Comparison of ENCODE assay signal across 30 cellular contexts in genomic region chr6:31419842-31420241, GRCh38. TPM values are rescaled to one million over a fixed set of nuclear protein-coding genes. Genes with fewer than 3 reads are reported as not detected.
DNase-seq lines count a peak whose midpoint lies in the region; ATAC-seq, FAIRE-seq and TF ChIP-seq lines count a peak whose summit lies in the region.
"Had no signal": no experiment of that assay in that cellular context is flagged by ENCODE, and none has a peak within 500 bp of the region (broad histone marks: within the 10 kb centered on the region; RNA-seq: fewer than 3 reads in every experiment).

No MANE protein-coding gene starts in this region.

- intact Hi-C loops in MCF 10A (cut with micrococcal nuclease), result no loop called here
- intact Hi-C loops in breast epithelium (cut with DNase I; ENCODE audit: low total_unique reads), result no loop called here
- intact Hi-C loops in GM12878 (cut with micrococcal nuclease; ENCODE audit: unreplicated experiment), result no loop called here
- intact Hi-C loops in vagina (cut with DNase I), result no loop called here

- POLR2A ChIA-PET in MCF 10A (lab: Yijun Ruan, JAX) (interaction anchor here (1.0 to 1.7 kb wide), 3 partner anchors 12 to 17 kb away, joined by 3 to 6 read pairs (median 5); no protein-coding TSS in a partner anchor), GM12878 (lab: Charles Lee) (no interaction called here)

- TF ChIP-seq POLR2A in breast epithelium (IDR thresholded peaks at IDR 0.05), result no peak
- no peak for TF ChIP-seq POLR2A in GM12878 (IDR thresholded peaks at IDR 0.05; ENCODE audit: low read depth, low read length)
- TF ChIP-seq POLR2A in vagina (IDR thresholded peaks at IDR 0.05), result no peak

- H3K27ac ChIP-seq in breast epithelium (no peak overlapping the region), GM12878 (ENCODE audit: control insufficient read depth, insufficient read depth) (no peak overlapping the region), vagina (no peak overlapping the region)
- H3K27ac ChIP-seq: adrenal gland, gastroesophageal sphincter, parathyroid adenoma, right atrium auricular region, thoracic aorta had no signal

- BruUV-seq in MCF 10A (replicated peaks; lab: Mats Ljungman, UMichigan) (no TSS peak), GM12878 (replicated peaks; lab: Mats Ljungman, UMichigan) (no TSS peak)

- H3K27me3 ChIP-seq in breast epithelium, result no peaks in the 10 kb centered on the region
- H3K27me3 ChIP-seq in GM12878 (replicated peaks in 1 of 2; ENCODE audit: control insufficient read depth in 2 of 2, insufficient read depth in 2 of 2, low read length in 1 of 2), result no peaks in the 10 kb centered on the region
- H3K27me3 ChIP-seq in vagina, result no peaks in the 10 kb centered on the region
- H3K27me3 ChIP-seq: adrenal gland, gastroesophageal sphincter, right atrium auricular region had no signal

- in situ Hi-C loops in GM12878 (cut with MboI), result no loop called here

- peaks cover 7% of the 10 kb centered on the region for H3K9me3 Mint-ChIP-seq in MCF 10A (ENCODE audit: unreplicated experiment)
- peaks cover 5% of the 10 kb centered on the region for H3K9me3 Mint-ChIP-seq in T-helper 2 cell treated with Interferon-gamma antibody and Interleukin-4, amounts not matched to agents 5 μg/mL and 100 μg/mL, for 36 hours
- H3K9me3 Mint-ChIP-seq in activated naive CD4-positive, alpha-beta T cell treated with anti-CD3 and anti-CD28 coated beads, Interleukin-2, amount 10 ng/mL, durations not matched to agents 7 days and 5 days, result peaks cover 3% of the 10 kb centered on the region
- H3K9me3 Mint-ChIP-seq: GM23338 had no signal

- no peak overlapping the region for H3K9ac ChIP-seq in GM12878 (ENCODE audit: control insufficient read depth, insufficient read depth, low read length)
- H3K9ac ChIP-seq: parathyroid adenoma had no signal

- peaks cover 25% of the 10 kb centered on the region for H3K36me3 Mint-ChIP-seq in MCF 10A (ENCODE audit: insufficient read depth, unreplicated experiment)
- H3K36me3 Mint-ChIP-seq in T-helper 2 cell treated with Interferon-gamma antibody and Interleukin-4, amounts not matched to agents 5 μg/mL and 100 μg/mL, for 36 hours (ENCODE audit: low read depth), result peaks cover 19% of the 10 kb centered on the region
- peaks cover 22% of the 10 kb centered on the region for H3K36me3 Mint-ChIP-seq in activated naive CD4-positive, alpha-beta T cell treated with anti-CD3 and anti-CD28 coated beads, Interleukin-2, amount 10 ng/mL, durations not matched to agents 7 days and 5 days

- RAD21 ChIA-PET in GM12878 (lab: Charles Lee; ENCODE audit: unreplicated experiment), result interaction anchor here (0.6 to 1.3 kb wide), 2 partner anchors 21 to 23 kb away, joined by 3 read pairs; no protein-coding TSS in a partner anchor

- H3K4me1 Mint-ChIP-seq in MCF 10A (ENCODE audit: insufficient read depth, unreplicated experiment), result peaks cover 12% of the 10 kb centered on the region
- no peaks in the 10 kb centered on the region for H3K4me1 Mint-ChIP-seq in T-helper 2 cell treated with Interferon-gamma antibody and Interleukin-4, amounts not matched to agents 5 μg/mL and 100 μg/mL, for 36 hours (ENCODE audit: low read depth)
- H3K4me1 Mint-ChIP-seq in activated naive CD4-positive, alpha-beta T cell treated with anti-CD3 and anti-CD28 coated beads, Interleukin-2, amount 10 ng/mL, durations not matched to agents 7 days and 5 days, result no peaks in the 10 kb centered on the region
- H3K4me1 Mint-ChIP-seq: CD14-positive monocyte; GM23338; stimulated activated naive CD8-positive, alpha-beta T cell treated with anti-CD3 and anti-CD28 coated beads, Interleukin-15, amount 100 ng/mL, for 72 hours had no signal

- H3K4me3 Mint-ChIP-seq in MCF 10A (ENCODE audit: unreplicated experiment), result no peak overlapping the region
- H3K4me3 Mint-ChIP-seq in T-helper 2 cell treated with Interferon-gamma antibody and Interleukin-4, amounts not matched to agents 5 μg/mL and 100 μg/mL, for 36 hours, result no peak overlapping the region
- H3K4me3 Mint-ChIP-seq in activated naive CD4-positive, alpha-beta T cell treated with anti-CD3 and anti-CD28 coated beads, Interleukin-2, amount 10 ng/mL, durations not matched to agents 7 days and 5 days, result no peak overlapping the region
- H3K4me3 Mint-ChIP-seq: activated CD4-positive, alpha-beta memory T cell treated with anti-CD3 and anti-CD28 coated beads for 36 hours; CD14-positive monocyte; GM23338; stimulated activated naive CD8-positive, alpha-beta T cell treated with anti-CD3 and anti-CD28 coated beads, Interleukin-15, amount 100 ng/mL, for 72 hours had no signal

- CTCF ChIA-PET in MCF 10A (lab: Yijun Ruan, JAX) (no interaction called here), GM12878 (lab: Yijun Ruan, JAX) (no interaction called here)
- CTCF ChIA-PET in activated naive CD4-positive, alpha-beta T cell treated with anti-CD3 and anti-CD28 coated beads, Interleukin-2, amount 10 ng/mL, durations not matched to agents 7 days and 5 days (lab: Charles Lee), result interaction anchor here (0.9 to 2.0 kb wide), 2 partner anchors 11 to 23 kb away, joined by 3 to 4 read pairs; no protein-coding TSS in a partner anchor

- TF ChIP-seq CTCF in MCF 10A (IDR thresholded peaks at IDR 0.05; ENCODE audit: unreplicated experiment), result no peak
- TF ChIP-seq CTCF in breast epithelium (IDR thresholded peaks at IDR 0.05), result no peak
- no peak for TF ChIP-seq CTCF in GM12878 (IDR thresholded peaks at IDR 0.05 in 2 of 3, conservative IDR thresholded peaks at IDR 0.05 in 1 of 3; ENCODE audit: control insufficient read depth in 2 of 3, extremely low read depth in 1 of 3, insufficient read depth in 1 of 3, low read depth in 3 of 3, low read length in 3 of 3)
- no peak for TF ChIP-seq CTCF in vagina (IDR thresholded peaks at IDR 0.05)

- SMC1A ChIA-PET in GM12878 (lab: Charles Lee; ENCODE audit: uncharacterized antibody, unreplicated experiment), result no interaction called here

- DNase-seq in MCF 10A (ENCODE audit: unreplicated experiment) (peak; percentile 58), breast epithelium (ENCODE audit: low spot score in 2 of 2) (no peak), GM12878 (ENCODE audit: low read depth, low spot score) (no peak), kidney tubule cell (ENCODE audit: low spot score) (peak; percentile 20), vagina (ENCODE audit: extremely low spot score in 2 of 2) (peak; percentile 46 to 69), NCI-H2171 treated with DMSO at 0.1 percent for 48 hours (lab: John Stamatoyannopoulos, UW) (no peak)
- DNase-seq in T-helper 2 cell treated with Interferon-gamma antibody and Interleukin-4, amounts not matched to agents 5 μg/mL and 100 μg/mL, for 36 hours (ENCODE audit: low spot score), result no peak
- no peak for DNase-seq in activated naive CD4-positive, alpha-beta T cell treated with anti-CD3 and anti-CD28 coated beads, Interleukin-2, amount 10 ng/mL, durations not matched to agents 7 days and 5 days
- DNase-seq: activated CD4-positive, alpha-beta memory T cell treated with anti-CD3 and anti-CD28 coated beads for 36 hours; activated CD8-positive, alpha-beta memory T cell treated with anti-CD3 and anti-CD28 coated beads, Interleukin-2, amount 50 U/mL, for 4 hours; activated naive CD4-positive, alpha-beta T cell; adrenal gland; hippocampal formation; KBM-7; mammary epithelial cell; MM.1S; NCI-H2107; NCI-H446 treated with DMSO at 0.1 percent for 48 hours; NCI-H774; stimulated activated CD4-positive, alpha-beta T cell treated with anti-CD3 and anti-CD28 coated beads, Interleukin-1b, Interleukin-23, amount 100 ng/mL, for 48 hours; stimulated activated naive CD8-positive, alpha-beta T cell treated with anti-CD3 and anti-CD28 coated beads, Interleukin-15, amount 100 ng/mL, for 72 hours had no signal

- FAIRE-seq in GM12878 (lab: Jason Lieb, UNC), result no peak
- FAIRE-seq: A204.1, urothelium cell line had no signal

- H3K27ac Mint-ChIP-seq in MCF 10A (ENCODE audit: low read depth, unreplicated experiment), result no peak overlapping the region
- no peak overlapping the region for H3K27ac Mint-ChIP-seq in T-helper 2 cell treated with Interferon-gamma antibody and Interleukin-4, amounts not matched to agents 5 μg/mL and 100 μg/mL, for 36 hours
- no peak overlapping the region for H3K27ac Mint-ChIP-seq in activated naive CD4-positive, alpha-beta T cell treated with anti-CD3 and anti-CD28 coated beads, Interleukin-2, amount 10 ng/mL, durations not matched to agents 7 days and 5 days
- H3K27ac Mint-ChIP-seq: activated CD4-positive, alpha-beta memory T cell treated with anti-CD3 and anti-CD28 coated beads for 36 hours; CD14-positive monocyte; GM23338; stimulated activated naive CD8-positive, alpha-beta T cell treated with anti-CD3 and anti-CD28 coated beads, Interleukin-15, amount 100 ng/mL, for 72 hours had no signal

- no peak overlapping the region for H3K4me2 ChIP-seq in GM12878 (ENCODE audit: control insufficient read depth, insufficient read depth)
- H3K4me2 ChIP-seq: GM23338 had no signal

- no peaks in the 10 kb centered on the region for H3K9me3 ChIP-seq in breast epithelium
- H3K9me3 ChIP-seq in GM12878 (replicated peaks; ENCODE audit: control insufficient read depth, insufficient read depth, low read length), result no peaks in the 10 kb centered on the region; the same call in 2 of the 3 replicates
- no peaks in the 10 kb centered on the region for H3K9me3 ChIP-seq in vagina
- H3K9me3 ChIP-seq: adrenal gland, gastroesophageal sphincter, right atrium auricular region, thoracic aorta had no signal

- no peak overlapping the region for H2AFZ ChIP-seq in GM12878 (ENCODE audit: control insufficient read depth, low read depth, low read length)
- H2AFZ ChIP-seq: GM23338, parathyroid adenoma had no signal

- H3K4me3 ChIP-seq in breast epithelium, result no peak overlapping the region
- H3K4me3 ChIP-seq in GM12878, result no peak overlapping the region
- no peak overlapping the region for H3K4me3 ChIP-seq in vagina
- H3K4me3 ChIP-seq: adrenal gland, gastroesophageal sphincter, GM23338, right atrium auricular region, thoracic aorta had no signal

- WGBS in GM12878 (ENCODE audit: insufficient coverage, insufficient replicate concordance, low lambda C conversion rate, missing lambda C conversion rate), result 5% methylated on average over 2 of the region's 2 CpGs

- ATAC-seq in GM12878, result peak; percentile 33; the same call in 2 of the 3 replicates
- ATAC-seq: activated CD4-positive, CD25-positive, alpha-beta regulatory T cell treated with anti-CD3 and anti-CD28 coated beads, Interleukin-2, amount 50 U/mL, for 24 hours; gastroesophageal sphincter; GM23338; stimulated activated naive CD8-positive, alpha-beta T cell treated with anti-CD3 and anti-CD28 coated beads, Interleukin-15, amount 100 ng/mL, for 72 hours had no signal

- H4K20me1 ChIP-seq in GM12878 (ENCODE audit: control insufficient read depth, insufficient read depth), result no peaks in the 10 kb centered on the region

- no peaks in the 10 kb centered on the region for H3K27me3 Mint-ChIP-seq in MCF 10A (ENCODE audit: insufficient read depth, unreplicated experiment)
- peaks cover 13% of the 10 kb centered on the region for H3K27me3 Mint-ChIP-seq in T-helper 2 cell treated with Interferon-gamma antibody and Interleukin-4, amounts not matched to agents 5 μg/mL and 100 μg/mL, for 36 hours (ENCODE audit: low read depth)
- H3K27me3 Mint-ChIP-seq in activated naive CD4-positive, alpha-beta T cell treated with anti-CD3 and anti-CD28 coated beads, Interleukin-2, amount 10 ng/mL, durations not matched to agents 7 days and 5 days, result peaks cover 16% of the 10 kb centered on the region
- H3K27me3 Mint-ChIP-seq: activated CD4-positive, alpha-beta memory T cell treated with anti-CD3 and anti-CD28 coated beads for 36 hours; stimulated activated naive CD8-positive, alpha-beta T cell treated with anti-CD3 and anti-CD28 coated beads, Interleukin-15, amount 100 ng/mL, for 72 hours had no signal

- no peaks in the 10 kb centered on the region for H3K79me2 ChIP-seq in GM12878 (ENCODE audit: control insufficient read depth, insufficient read depth, low read length)
- H3K79me2 ChIP-seq: parathyroid adenoma had no signal

- TF ChIP-seq RAD21 in GM12878 (IDR thresholded peaks at IDR 0.05; ENCODE audit: insufficient read depth, low read depth, low read length), result no peak

- H3K4me1 ChIP-seq in breast epithelium (no peaks in the 10 kb centered on the region), GM12878 (ENCODE audit: control insufficient read depth, insufficient read depth, low read length) (no peaks in the 10 kb centered on the region), vagina (no peaks in the 10 kb centered on the region)
- H3K4me1 ChIP-seq: adrenal gland, gastroesophageal sphincter, parathyroid adenoma, right atrium auricular region had no signal

- H3K36me3 ChIP-seq in breast epithelium, result no peaks in the 10 kb centered on the region
- peaks cover 1 to 6% of the 10 kb centered on the region in 2 experiments; a peak in 3 of 4 replicates for H3K36me3 ChIP-seq in GM12878 (ENCODE audit: control insufficient read depth in 2 of 2, insufficient read depth in 2 of 2, low read length in 1 of 2)
- H3K36me3 ChIP-seq in vagina, result peaks cover 0 to 19% of the 10 kb centered on the region in 2 donors

- TF ChIP-seq EP300 in GM12878 (IDR thresholded peaks at IDR 0.05; ENCODE audit: borderline replicate concordance in 1 of 2, control insufficient read depth in 1 of 2, low read depth in 2 of 2, low read length in 2 of 2), result no peak

RNA-seq across cellular contexts. Expression of gene MICA, which starts 16.4 kb away (rescaled TPM):
- total RNA-seq in MCF 10A (2022) (17.9 and 18.0 TPM in 2 replicates), breast epithelium (10 to 100 TPM; 14.9 to 28.1 (median 23.6) TPM), GM12878 (2014; rRNA removed) (8.1 and 9.0 TPM in 2 replicates), GM12878 (2014; rRNA removed; fragmentation: Illumina TruSeq; extraction: Trizol) (6.8 and 7.9 TPM in 2 replicates), GM12878 (2021) (7.1 and 7.6 TPM in 2 replicates), vagina (19.9 TPM)
- 4.9 and 6.3 TPM in 2 replicates for total RNA-seq in GM12878 (2013; cell fraction: nucleolus; rRNA removed)
- 4.6 TPM for polyA plus RNA-seq in GM12878 (2011; ENCODE audit: low read depth)
- polyA plus RNA-seq in GM12878 (2011; rRNA removed) (6.4 and 10.3 TPM in 2 replicates), GM12878 (2014; fragmentation: Illumina TruSeq; extraction: Trizol) (7.1 and 8.8 TPM in 2 replicates), GM12878 (2014; fragmentation: Nextera tagmentation; extraction: Ambion mirVana) (1 to 10 TPM; 5.0 to 5.6 TPM), GM12878 (2014; rRNA removed) (9.9 and 10.5 TPM in 2 replicates), GM12878 (2016; fragmentation: Nextera tagmentation; extraction: Ambion mirVana) (1 to 10 TPM; 3.6 to 4.4 TPM)
- 11.6 and 12.0 TPM in 2 replicates for polyA plus RNA-seq in GM12878 (2011; cell fraction: cytosol; rRNA removed)
- 21.3 and 26.8 TPM in 2 replicates for polyA plus RNA-seq in GM12878 (2011; cell fraction: nucleus; rRNA removed)
- polyA plus RNA-seq in GM12878 (2012), result 5.4 and 7.9 TPM in 2 replicates
- polyA minus RNA-seq in GM12878 (2011; rRNA and poly(A)+ RNA removed), result 8.0 and 10.0 TPM in 2 replicates
- polyA minus RNA-seq in GM12878 (2011; cell fraction: cytosol; rRNA and poly(A)+ RNA removed), result 2.0 and 2.7 TPM in 2 replicates
- 4.4 and 9.0 TPM in 2 replicates for polyA minus RNA-seq in GM12878 (2011; cell fraction: nucleus; rRNA and poly(A)+ RNA removed)

Comparison
In these comparisons a context has a peak if more than half of its experiments do, and no peak if none do; other contexts are left out.
1. DNase-seq: peak in MCF 10A (single experiment), kidney tubule cell (single experiment) and vagina (2 of 2); none in breast epithelium (0 of 2), GM12878 (single experiment), T-helper 2 cell treated with Interferon-gamma antibody and Interleukin-4, amounts not matched to agents 5 μg/mL and 100 μg/mL, for 36 hours (single experiment), activated naive CD4-positive, alpha-beta T cell treated with anti-CD3 and anti-CD28 coated beads, Interleukin-2, amount 10 ng/mL, durations not matched to agents 7 days and 5 days (single experiment) and NCI-H2171 treated with DMSO at 0.1 percent for 48 hours (single experiment).